Comparison of ENCODE assay signal across 1 cellular context in the genomic region with DNA sequence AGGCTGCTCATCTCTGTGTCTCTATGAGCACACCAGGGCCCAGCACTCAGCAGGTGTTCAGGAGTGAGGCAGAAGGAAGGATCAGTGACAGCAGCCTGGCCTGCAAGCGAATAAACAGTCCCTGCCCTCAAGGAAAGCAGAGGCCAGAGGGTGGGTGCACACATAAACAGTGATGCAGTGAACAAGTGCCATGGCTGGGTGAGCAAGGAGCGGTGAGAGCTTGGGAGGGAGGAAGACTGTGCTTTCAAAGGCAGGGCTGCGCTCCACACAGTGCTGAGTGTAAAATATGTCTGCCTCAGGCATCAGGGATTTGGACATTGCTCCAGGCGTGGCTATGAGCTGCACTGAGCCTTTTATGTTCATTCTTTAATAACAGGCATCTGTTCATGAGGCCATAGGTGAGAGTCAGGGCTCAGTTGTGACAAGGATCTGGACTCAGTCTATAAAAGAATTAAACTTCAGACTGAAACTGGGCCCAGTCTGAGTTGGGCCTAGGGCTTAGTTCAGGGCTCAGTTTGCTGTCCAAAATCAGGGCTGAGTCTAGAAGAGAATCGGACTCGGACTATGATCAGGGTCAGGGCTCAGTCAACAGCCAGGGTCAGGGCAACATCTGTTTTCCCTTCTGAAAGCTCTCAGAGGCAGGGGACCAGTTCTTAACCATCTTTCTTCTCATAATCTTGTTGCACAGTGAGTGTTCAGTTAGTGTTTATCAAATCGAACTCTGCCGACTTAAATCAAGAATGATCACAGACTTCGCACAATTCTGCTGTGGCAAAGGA.
TF ChIP-seq lines count a peak whose summit lies in the region.

No MANE protein-coding gene starts in this region.

TF ChIP-seq in HepG2, 621 proteins besides CTCF, POLR2A, EP300 and RAD21 (continued from another document):
- TF ChIP-seq, protein P1, sequence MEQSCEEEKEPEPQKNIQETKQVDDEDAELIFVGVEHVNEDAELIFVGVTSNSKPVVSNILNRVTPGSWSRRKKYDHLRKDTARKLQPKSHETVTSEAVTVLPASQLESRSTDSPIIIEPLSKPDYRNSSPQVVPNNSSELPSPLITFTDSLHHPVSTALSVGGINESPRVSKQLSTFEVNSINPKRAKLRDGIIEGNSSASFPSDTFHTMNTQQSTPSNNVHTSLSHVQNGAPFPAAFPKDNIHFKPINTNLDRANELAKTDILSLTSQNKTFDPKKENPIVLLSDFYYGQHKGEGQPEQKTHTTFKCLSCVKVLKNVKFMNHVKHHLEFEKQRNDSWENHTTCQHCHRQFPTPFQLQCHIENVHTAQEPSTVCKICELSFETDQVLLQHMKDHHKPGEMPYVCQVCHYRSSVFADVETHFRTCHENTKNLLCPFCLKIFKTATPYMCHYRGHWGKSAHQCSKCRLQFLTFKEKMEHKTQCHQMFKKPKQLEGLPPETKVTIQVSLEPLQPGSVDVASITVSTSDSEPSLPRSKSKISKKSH (CRISPR knock-in tag; IDR thresholded peaks at IDR 0.05; ENCODE audit: borderline replicate concordance), result no peak
- TF ChIP-seq SOX6 (IDR thresholded peaks at IDR 0.05) (no peak), SOX6 (CRISPR knock-in tag; IDR thresholded peaks at IDR 0.05) (no peak), NFIC (IDR thresholded peaks at IDR 0.05; ENCODE audit: low read length) (no peak), NBN (conservative IDR thresholded peaks at IDR 0.05) (no peak), NR2F1 (CRISPR knock-in tag; IDR thresholded peaks at IDR 0.05) (no peak), MBD4 (IDR thresholded peaks at IDR 0.05; ENCODE audit: borderline replicate concordance, low read length) (no peak), ARNT2 (CRISPR knock-in tag; IDR thresholded peaks at IDR 0.05; ENCODE audit: low read depth) (no peak)
- TF ChIP-seq, protein P2, sequence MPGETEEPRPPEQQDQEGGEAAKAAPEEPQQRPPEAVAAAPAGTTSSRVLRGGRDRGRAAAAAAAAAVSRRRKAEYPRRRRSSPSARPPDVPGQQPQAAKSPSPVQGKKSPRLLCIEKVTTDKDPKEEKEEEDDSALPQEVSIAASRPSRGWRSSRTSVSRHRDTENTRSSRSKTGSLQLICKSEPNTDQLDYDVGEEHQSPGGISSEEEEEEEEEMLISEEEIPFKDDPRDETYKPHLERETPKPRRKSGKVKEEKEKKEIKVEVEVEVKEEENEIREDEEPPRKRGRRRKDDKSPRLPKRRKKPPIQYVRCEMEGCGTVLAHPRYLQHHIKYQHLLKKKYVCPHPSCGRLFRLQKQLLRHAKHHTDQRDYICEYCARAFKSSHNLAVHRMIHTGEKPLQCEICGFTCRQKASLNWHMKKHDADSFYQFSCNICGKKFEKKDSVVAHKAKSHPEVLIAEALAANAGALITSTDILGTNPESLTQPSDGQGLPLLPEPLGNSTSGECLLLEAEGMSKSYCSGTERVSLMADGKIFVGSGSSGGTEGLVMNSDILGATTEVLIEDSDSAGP (CRISPR knock-in tag; IDR thresholded peaks at IDR 0.05; ENCODE audit: borderline replicate concordance), result no peak
- TF ChIP-seq, protein P3, sequence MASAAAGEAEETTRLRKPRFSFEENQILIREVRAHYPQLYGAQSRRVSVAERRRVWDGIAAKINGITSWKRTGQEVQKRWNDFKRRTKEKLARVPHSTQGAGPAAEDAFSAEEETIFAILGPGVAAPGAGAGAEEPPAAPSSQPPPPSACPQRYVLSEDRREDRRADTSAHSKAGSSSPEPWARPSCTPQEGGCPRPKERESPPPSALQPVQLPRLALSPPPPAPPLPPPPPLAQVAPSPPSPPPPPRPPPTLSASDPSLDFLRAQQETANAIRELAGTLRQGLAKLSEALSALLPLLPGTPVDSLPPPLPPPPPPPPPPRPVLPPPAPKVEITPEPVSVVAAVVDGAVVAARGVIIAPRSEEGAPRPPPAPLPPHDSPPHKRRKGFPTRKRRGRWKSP (CRISPR knock-in tag; IDR thresholded peaks at IDR 0.05), result no peak
- TF ChIP-seq, protein P4, sequence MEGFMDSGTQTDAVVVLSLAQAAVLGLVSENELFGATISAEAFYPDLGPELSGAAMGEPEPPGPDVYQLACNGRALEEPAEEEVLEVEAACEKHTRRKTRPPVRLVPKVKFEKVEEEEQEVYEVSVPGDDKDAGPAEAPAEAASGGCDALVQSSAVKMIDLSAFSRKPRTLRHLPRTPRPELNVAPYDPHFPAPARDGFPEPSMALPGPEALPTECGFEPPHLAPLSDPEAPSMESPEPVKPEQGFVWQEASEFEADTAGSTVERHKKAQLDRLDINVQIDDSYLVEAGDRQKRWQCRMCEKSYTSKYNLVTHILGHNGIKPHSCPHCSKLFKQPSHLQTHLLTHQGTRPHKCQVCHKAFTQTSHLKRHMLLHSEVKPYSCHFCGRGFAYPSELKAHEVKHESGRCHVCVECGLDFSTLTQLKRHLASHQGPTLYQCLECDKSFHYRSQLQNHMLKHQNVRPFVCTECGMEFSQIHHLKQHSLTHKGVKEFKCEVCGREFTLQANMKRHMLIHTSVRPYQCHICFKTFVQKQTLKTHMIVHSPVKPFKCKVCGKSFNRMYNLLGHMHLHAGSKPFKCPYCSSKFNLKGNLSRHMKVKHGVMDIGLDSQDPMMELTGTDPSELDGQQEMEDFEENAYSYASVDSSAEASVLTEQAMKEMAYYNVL (CRISPR knock-in tag; IDR thresholded peaks at IDR 0.05; ENCODE audit: borderline replicate concordance), result no peak
